In genomic region chr7:131106681-131107342, GRCh38 we compare ENCODE assay signal across 8 cellular contexts.
DNase-seq lines count a peak whose midpoint lies in the region; ATAC-seq and TF ChIP-seq lines count a peak whose summit lies in the region.

No MANE protein-coding gene starts in this region.

- peaks cover 69% of the 10 kb centered on the region for H3K4me1 Mint-ChIP-seq in activated naive CD8-positive, alpha-beta T cell (ENCODE audit: low read depth)

- H3K4me3 ChIP-seq in SJCRH30 (peak overlapping the region; percentile 75), heart left ventricle (peak overlapping the region; percentile 62 to 98 (median 86))

- H3K27ac Mint-ChIP-seq in activated naive CD8-positive, alpha-beta T cell: peak overlapping the region; percentile 100

- H3K9me3 ChIP-seq in SJCRH30 (replicated peaks) (no peaks in the 10 kb centered on the region), heart left ventricle (no peaks in the 10 kb centered on the region)

- DNase-seq in Right ventricle myocardium inferior (ENCODE audit: missing footprints) (peak; percentile 83), cardiac septum (ENCODE audit: low spot score) (no peak), SJCRH30 (peak; percentile 34 to 49), heart left ventricle (peak; percentile 53 to 73 (median 65)), posterior vena cava (ENCODE audit: low spot score) (peak; percentile 86), NCI-H1930 (lab: John Stamatoyannopoulos, UW) (no peak), SHP77 treated with DMSO at 0.1 percent for 48 hours (lab: John Stamatoyannopoulos, UW) (no peak)

- ATAC-seq in Right ventricle myocardium inferior: peak; percentile 17
- ATAC-seq in heart left ventricle: peak; percentile 4 to 18 (median 10)

- intact Hi-C loops in Right ventricle myocardium inferior (cut with DNase I): loop anchor here (5.0 kb wide), 3 partner anchors 180 to 320 kb away; no protein-coding TSS in a partner anchor
- intact Hi-C loops in cardiac septum (cut with DNase I): loop anchor here (2.0 to 10.0 kb wide), 4 partner anchors 125 to 212 kb away; no protein-coding TSS in a partner anchor
- intact Hi-C loops in heart left ventricle (cut with DNase I): loop anchor here in 8 of 10 donors (2.0 to 10.0 kb wide), 13 partner anchors 34 to 320 kb away; partner anchors contain the start of gene MKLN1 (in 3 of the 8)
- intact Hi-C loops in posterior vena cava (cut with DNase I): loop anchor here in 1 of 2 donors (5.0 kb wide), 1 partner anchor 220 kb away; the partner anchor contains the start of gene MKLN1

- H3K27me3 ChIP-seq in SJCRH30 (no peaks in the 10 kb centered on the region), heart left ventricle (no peaks in the 10 kb centered on the region)

- H3K27me3 Mint-ChIP-seq in activated naive CD8-positive, alpha-beta T cell: no peaks in the 10 kb centered on the region

- no peak for TF ChIP-seq POLR2A in heart left ventricle (IDR thresholded peaks at IDR 0.05)

- peaks cover 7% of the 10 kb centered on the region; the same call in 1 of the 2 replicates for H3K4me1 ChIP-seq in SJCRH30
- peaks cover 5 to 67% (median 55%) of the 10 kb centered on the region in 12 donors for H3K4me1 ChIP-seq in heart left ventricle

- H3K36me3 Mint-ChIP-seq in activated naive CD8-positive, alpha-beta T cell: peaks cover 22% of the 10 kb centered on the region

- no peak for TF ChIP-seq CTCF in heart left ventricle (IDR thresholded peaks at IDR 0.05)

- no peaks in the 10 kb centered on the region for H3K9me3 Mint-ChIP-seq in activated naive CD8-positive, alpha-beta T cell (ENCODE audit: low read depth)

- no peak overlapping the region for H3K27ac ChIP-seq in SJCRH30
- H3K27ac ChIP-seq in heart left ventricle: peak overlapping the region; percentile 94 to 100 (median 99)

- H3K36me3 ChIP-seq in SJCRH30: no peaks in the 10 kb centered on the region
- H3K36me3 ChIP-seq in heart left ventricle: peaks cover 0 to 21% (median 4%) of the 10 kb centered on the region in 9 donors

- H3K4me3 Mint-ChIP-seq in activated naive CD8-positive, alpha-beta T cell: peak overlapping the region; percentile 99

- WGBS in heart left ventricle, 4 donors: 0 to 1% (median 0%) methylated on average over 14 to 32 of the region's 32 CpGs

Comparison
In these comparisons a context has a peak if more than half of its experiments do, and no peak if none do; other contexts are left out.
1. DNase-seq: peak in Right ventricle myocardium inferior (single experiment), SJCRH30 (2 of 2), heart left ventricle (5 of 5) and posterior vena cava (single experiment); none in cardiac septum (single experiment), NCI-H1930 (0 of 2) and SHP77 treated with DMSO at 0.1 percent for 48 hours (single experiment).